Comparison of ENCODE assay signal across 1 cellular context in the genomic region with DNA sequence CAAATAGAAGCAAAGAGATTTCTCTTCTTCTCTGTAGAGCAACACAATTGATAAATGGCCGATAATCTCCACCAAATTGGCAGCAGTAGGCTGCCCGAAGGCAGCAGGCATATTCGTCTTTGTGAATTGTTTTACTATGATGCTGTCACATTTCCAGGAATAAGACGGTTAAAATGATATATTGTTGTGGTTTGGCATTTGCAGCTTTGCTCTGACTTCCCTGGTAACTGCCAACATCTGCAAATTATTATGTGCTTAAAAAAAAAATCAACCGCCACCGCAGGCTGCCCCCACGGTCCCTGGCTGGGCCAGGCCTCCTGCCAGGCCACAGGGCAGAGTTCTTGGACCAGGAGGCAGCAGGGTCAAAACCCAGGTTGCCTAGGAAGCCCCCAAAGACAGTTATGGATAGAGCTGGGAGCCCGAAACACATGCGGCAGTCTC.
TF ChIP-seq lines count a peak whose summit lies in the region.

No MANE protein-coding gene starts in this region.

TF ChIP-seq in HEK293, 187 proteins besides CTCF, POLR2A, EP300 and RAD21 (continued from another document):
- TF ChIP-seq, protein P1, sequence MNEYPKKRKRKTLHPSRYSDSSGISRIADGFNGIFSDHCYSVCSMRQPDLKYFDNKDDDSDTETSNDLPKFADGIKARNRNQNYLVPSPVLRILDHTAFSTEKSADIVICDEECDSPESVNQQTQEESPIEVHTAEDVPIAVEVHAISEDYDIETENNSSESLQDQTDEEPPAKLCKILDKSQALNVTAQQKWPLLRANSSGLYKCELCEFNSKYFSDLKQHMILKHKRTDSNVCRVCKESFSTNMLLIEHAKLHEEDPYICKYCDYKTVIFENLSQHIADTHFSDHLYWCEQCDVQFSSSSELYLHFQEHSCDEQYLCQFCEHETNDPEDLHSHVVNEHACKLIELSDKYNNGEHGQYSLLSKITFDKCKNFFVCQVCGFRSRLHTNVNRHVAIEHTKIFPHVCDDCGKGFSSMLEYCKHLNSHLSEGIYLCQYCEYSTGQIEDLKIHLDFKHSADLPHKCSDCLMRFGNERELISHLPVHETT (tag by site-specific recombination; IDR thresholded peaks at IDR 0.05): peak; percentile 64; the same call in 1 of the 2 replicates
- TF ChIP-seq BCL11A (tag by site-specific recombination; IDR thresholded peaks at IDR 0.05; ENCODE audit: low read depth): peak; percentile 95
- no peak for TF ChIP-seq KLF1 (tag by site-specific recombination; IDR thresholded peaks at IDR 0.05)
- peak; percentile 75; the same call in 1 of the 2 replicates for TF ChIP-seq GLI2 (tag by site-specific recombination; IDR thresholded peaks at IDR 0.05; ENCODE audit: borderline replicate concordance, low read depth)
- TF ChIP-seq REPIN1 (tag by site-specific recombination; IDR thresholded peaks at IDR 0.05; ENCODE audit: low read depth): no peak
- TF ChIP-seq OSR2 (tag by site-specific recombination; IDR thresholded peaks at IDR 0.05): peak; percentile 98
- TF ChIP-seq, protein P2, sequence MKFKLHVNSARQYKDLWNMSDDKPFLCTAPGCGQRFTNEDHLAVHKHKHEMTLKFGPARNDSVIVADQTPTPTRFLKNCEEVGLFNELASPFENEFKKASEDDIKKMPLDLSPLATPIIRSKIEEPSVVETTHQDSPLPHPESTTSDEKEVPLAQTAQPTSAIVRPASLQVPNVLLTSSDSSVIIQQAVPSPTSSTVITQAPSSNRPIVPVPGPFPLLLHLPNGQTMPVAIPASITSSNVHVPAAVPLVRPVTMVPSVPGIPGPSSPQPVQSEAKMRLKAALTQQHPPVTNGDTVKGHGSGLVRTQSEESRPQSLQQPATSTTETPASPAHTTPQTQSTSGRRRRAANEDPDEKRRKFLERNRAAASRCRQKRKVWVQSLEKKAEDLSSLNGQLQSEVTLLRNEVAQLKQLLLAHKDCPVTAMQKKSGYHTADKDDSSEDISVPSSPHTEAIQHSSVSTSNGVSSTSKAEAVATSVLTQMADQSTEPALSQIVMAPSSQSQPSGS (tag by site-specific recombination; IDR thresholded peaks at IDR 0.05; ENCODE audit: low read depth): no peak
- TF ChIP-seq, protein P3, sequence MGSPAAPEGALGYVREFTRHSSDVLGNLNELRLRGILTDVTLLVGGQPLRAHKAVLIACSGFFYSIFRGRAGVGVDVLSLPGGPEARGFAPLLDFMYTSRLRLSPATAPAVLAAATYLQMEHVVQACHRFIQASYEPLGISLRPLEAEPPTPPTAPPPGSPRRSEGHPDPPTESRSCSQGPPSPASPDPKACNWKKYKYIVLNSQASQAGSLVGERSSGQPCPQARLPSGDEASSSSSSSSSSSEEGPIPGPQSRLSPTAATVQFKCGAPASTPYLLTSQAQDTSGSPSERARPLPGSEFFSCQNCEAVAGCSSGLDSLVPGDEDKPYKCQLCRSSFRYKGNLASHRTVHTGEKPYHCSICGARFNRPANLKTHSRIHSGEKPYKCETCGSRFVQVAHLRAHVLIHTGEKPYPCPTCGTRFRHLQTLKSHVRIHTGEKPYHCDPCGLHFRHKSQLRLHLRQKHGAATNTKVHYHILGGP (tag by site-specific recombination; IDR thresholded peaks at IDR 0.05): peak; percentile 95
- TF ChIP-seq, protein P4, sequence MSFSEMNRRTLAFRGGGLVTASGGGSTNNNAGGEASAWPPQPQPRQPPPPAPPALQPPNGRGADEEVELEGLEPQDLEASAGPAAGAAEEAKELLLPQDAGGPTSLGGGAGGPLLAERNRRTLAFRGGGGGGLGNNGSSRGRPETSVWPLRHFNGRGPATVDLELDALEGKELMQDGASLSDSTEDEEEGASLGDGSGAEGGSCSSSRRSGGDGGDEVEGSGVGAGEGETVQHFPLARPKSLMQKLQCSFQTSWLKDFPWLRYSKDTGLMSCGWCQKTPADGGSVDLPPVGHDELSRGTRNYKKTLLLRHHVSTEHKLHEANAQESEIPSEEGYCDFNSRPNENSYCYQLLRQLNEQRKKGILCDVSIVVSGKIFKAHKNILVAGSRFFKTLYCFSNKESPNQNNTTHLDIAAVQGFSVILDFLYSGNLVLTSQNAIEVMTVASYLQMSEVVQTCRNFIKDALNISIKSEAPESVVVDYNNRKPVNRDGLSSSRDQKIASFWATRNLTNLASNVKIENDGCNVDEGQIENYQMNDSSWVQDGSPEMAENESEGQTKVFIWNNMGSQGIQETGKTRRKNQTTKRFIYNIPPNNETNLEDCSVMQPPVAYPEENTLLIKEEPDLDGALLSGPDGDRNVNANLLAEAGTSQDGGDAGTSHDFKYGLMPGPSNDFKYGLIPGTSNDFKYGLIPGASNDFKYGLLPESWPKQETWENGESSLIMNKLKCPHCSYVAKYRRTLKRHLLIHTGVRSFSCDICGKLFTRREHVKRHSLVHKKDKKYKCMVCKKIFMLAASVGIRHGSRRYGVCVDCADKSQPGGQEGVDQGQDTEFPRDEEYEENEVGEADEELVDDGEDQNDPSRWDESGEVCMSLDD (tag by site-specific recombination; IDR thresholded peaks at IDR 0.05): 0 out of 2 replicates have a peak, but pooled peaks have one; percentile 35
- TF ChIP-seq ZNF366 (tag by site-specific recombination; conservative IDR thresholded peaks at IDR 0.05): 0 out of 2 replicates have a peak, but pooled peaks have one; percentile 10
- peak; percentile 78 for TF ChIP-seq ZNF629 (tag by site-specific recombination; IDR thresholded peaks at IDR 0.05)
- TF ChIP-seq, protein P5, sequence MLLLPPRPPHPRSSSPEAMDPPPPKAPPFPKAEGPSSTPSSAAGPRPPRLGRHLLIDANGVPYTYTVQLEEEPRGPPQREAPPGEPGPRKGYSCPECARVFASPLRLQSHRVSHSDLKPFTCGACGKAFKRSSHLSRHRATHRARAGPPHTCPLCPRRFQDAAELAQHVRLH (tag by site-specific recombination; IDR thresholded peaks at IDR 0.05): 0 out of 2 replicates have a peak, but pooled peaks have one; percentile 17
- TF ChIP-seq ZSCAN23 (tag by site-specific recombination; IDR thresholded peaks at IDR 0.05): peak; percentile 90; the same call in 1 of the 2 replicates
